In the genomic region with DNA sequence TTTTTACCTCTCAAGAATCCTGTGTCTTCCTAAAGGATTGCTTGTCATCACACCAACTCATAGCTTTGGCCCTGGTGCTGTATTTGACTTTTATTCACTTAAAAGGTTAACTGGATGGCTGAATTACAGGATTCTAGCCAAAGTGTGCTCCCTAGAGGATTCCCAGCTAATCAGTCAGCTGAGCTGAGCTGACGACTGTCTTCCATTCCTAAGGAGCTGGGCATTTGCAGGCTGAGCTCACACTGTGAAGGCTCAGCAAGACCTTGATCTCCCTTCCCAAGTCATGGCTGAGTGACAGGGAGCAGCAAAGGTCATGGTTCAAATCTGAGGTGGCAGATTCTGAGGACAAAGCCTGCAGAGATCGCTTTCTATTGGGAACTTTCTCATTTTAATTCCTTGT, we compare ENCODE assay signal across 18 cellular contexts. TPM values are rescaled to one million over a fixed set of nuclear protein-coding genes. Genes with fewer than 3 reads are reported as not detected.
"Had no signal": no experiment of that assay in that cellular context is flagged by ENCODE, and none has a peak within 500 bp of the region (broad histone marks: within the 10 kb centered on the region; RNA-seq: fewer than 3 reads in every experiment).

No MANE protein-coding gene starts in this region.

- H3K9me3 ChIP-seq: body of pancreas, gastroesophageal sphincter, psoas muscle, sigmoid colon, thyroid gland had no signal

- H3K4me1 ChIP-seq: body of pancreas, gastroesophageal sphincter, psoas muscle, sigmoid colon, thyroid gland had no signal

- H3K4me3 ChIP-seq: body of pancreas, gastroesophageal sphincter, heart right ventricle, psoas muscle, sigmoid colon, thyroid gland had no signal

- H3K27ac ChIP-seq: body of pancreas, gastroesophageal sphincter, heart right ventricle, psoas muscle, sigmoid colon, thyroid gland had no signal

- DNase-seq: activated CD4-positive, alpha-beta T cell treated with anti-CD3 and anti-CD28 coated beads, Interleukin-2, amount 50 U/mL, for 1 hour; activated CD8-positive, alpha-beta memory T cell treated with anti-CD3 and anti-CD28 coated beads for 24 hours; activated naive CD8-positive, alpha-beta T cell treated with anti-CD3 and anti-CD28 coated beads for 36 hours; amygdala; body of pancreas; central memory CD4-positive, alpha-beta T cell; cortex of kidney; effector CD8-positive, alpha-beta T cell; heart right ventricle; mesenchymal stem cell; psoas muscle; sigmoid colon; stimulated activated CD4-positive, alpha-beta T cell treated with anti-CD3 and anti-CD28 coated beads, Interleukin-12 subunit alpha, Interleukin-12 subunit beta, amount 100 ng/mL, for 4 hours; stimulated activated CD4-positive, alpha-beta T cell treated with anti-CD3 and anti-CD28 coated beads, Interleukin-2, amount 100 ng/mL, for 24 hours; T-helper 9 cell; thyroid gland had no signal

- FAIRE-seq: urothelium cell line had no signal

- H3K27me3 ChIP-seq: body of pancreas, gastroesophageal sphincter, heart right ventricle, sigmoid colon, thyroid gland had no signal

- H3K36me3 ChIP-seq: gastroesophageal sphincter, heart right ventricle, sigmoid colon, thyroid gland had no signal

RNA-seq across cellular contexts. Expression of a gene that starts 59.0 kb away (rescaled TPM):
- total RNA-seq: activated naive CD8-positive, alpha-beta T cell treated with anti-CD3 and anti-CD28 coated beads for 36 hours had no signal
